ENCODE assay signal across 13 cellular contexts in the genomic region with DNA sequence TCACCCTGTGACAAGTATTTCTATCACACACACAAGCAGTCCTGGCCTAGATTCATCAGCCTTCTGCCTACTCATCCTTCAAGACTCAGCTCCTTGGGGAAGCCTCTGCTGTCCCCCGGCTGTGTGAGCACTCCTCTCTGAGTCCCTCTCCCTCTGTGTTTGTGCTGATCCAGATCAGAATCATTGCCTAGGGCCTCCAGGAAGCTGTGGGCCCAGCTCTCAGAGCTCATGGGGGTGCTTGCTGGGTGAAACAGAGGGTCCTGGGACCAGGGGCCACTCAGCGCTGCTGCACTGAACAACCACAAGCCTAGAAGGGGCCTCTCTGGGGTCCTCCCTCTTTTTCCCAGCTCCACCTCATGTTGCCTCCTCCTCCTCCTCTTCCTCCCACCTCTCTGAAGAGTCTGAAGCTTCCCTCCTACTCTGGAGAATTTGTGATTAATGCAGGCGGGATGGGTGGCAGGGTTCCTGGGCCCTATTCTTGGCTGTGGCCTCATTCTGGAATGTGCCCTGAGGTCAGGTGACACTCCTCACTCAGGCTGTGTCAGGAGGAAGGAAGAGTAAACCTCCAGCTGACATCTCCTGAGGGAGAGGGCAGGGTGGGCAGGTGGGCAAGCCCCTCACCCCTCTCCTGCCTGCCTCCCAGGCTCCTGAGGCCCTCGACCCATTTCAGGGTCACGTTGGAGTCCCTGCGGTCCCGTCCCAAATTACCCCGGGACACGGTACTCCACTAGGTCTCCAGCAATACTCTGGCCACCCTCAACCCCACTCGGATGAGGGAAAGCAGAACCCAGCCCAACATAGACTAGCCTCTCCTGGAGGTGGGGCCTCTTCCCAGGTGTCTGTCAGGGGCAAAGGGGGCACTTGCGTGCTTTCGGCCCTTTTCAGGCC. TPM values are rescaled to one million over a fixed set of nuclear protein-coding genes. Genes with fewer than 3 reads are reported as not detected.
A peak's percentile ranks its signal among the peaks of the same experiment; 100 is the strongest.
DNase-seq lines count a peak whose midpoint lies in the region; ATAC-seq, FAIRE-seq and TF ChIP-seq lines count a peak whose summit lies in the region.
"Had no signal": no experiment of that assay in that cellular context is flagged by ENCODE, and none has a peak within 500 bp of the region (broad histone marks: within the 10 kb centered on the region; RNA-seq: fewer than 3 reads in every experiment).

No MANE protein-coding gene starts in this region.

- TF ChIP-seq CTCF in HFFc6 (IDR thresholded peaks at IDR 0.05), result no peak
- no peak for TF ChIP-seq CTCF in bronchial epithelial cell (IDR thresholded peaks at IDR 0.05; ENCODE audit: insufficient read depth, low read length, severe bottlenecking)
- TF ChIP-seq CTCF in GM20000 (IDR thresholded peaks at IDR 0.05; ENCODE audit: extremely low read depth, missing control alignments), result no peak

- H3K4me3 Mint-ChIP-seq in HFFc6, result peak overlapping the region; percentile 63
- H3K4me3 Mint-ChIP-seq: neural crest cell had no signal

- no peak for ATAC-seq in HG03521 (IDR thresholded peaks at IDR 0.05; ENCODE audit: unreplicated experiment)

- H3K4me3 ChIP-seq in bronchial epithelial cell (ENCODE audit: low read depth, low read length), result no peak overlapping the region

- H3K27me3 Mint-ChIP-seq in HFFc6 (ENCODE audit: insufficient read depth), result peaks cover 3% of the 10 kb centered on the region; the same call in 1 of the 2 replicates

- peak overlapping the region; percentile 88 for H3K27ac Mint-ChIP-seq in HFFc6

- H3K27ac ChIP-seq in substantia nigra (ENCODE audit: low read depth, low read length, poor library complexity, severe bottlenecking), result peak overlapping the region; percentile 58

- H3K4me1 Mint-ChIP-seq in HFFc6 (ENCODE audit: low read depth), result peaks cover 31% of the 10 kb centered on the region

- no peaks in the 10 kb centered on the region for H3K36me3 Mint-ChIP-seq in HFFc6 (ENCODE audit: low read depth)

- no peak for FAIRE-seq in bronchial epithelial cell (lab: Jason Lieb, UNC)

- DNase-seq in HFFc6, result peak; percentile 72
- peak; percentile 38 for DNase-seq in bronchial epithelial cell (ENCODE audit: low read depth)
- DNase-seq in islet precursor cell, result peak; percentile 85
- no peak for DNase-seq in substantia nigra (lab: John Stamatoyannopoulos, UW)
- DNase-seq in GM20000 (ENCODE audit: low spot score), result no peak
- no peak for DNase-seq in superior temporal gyrus (ENCODE audit: extremely low spot score)
- DNase-seq: activated CD4-positive, alpha-beta T cell treated with anti-CD3 and anti-CD28 coated beads for 1 hour; activated gamma-delta T cell treated with Interleukin-2 at 50 U/mL for 16 hours; dermis blood vessel endothelial cell; stimulated activated CD4-positive, alpha-beta T cell treated with anti-CD3 and anti-CD28 coated beads, Interleukin-4, amount 100 ng/mL, for 4 hours had no signal

- H3K27me3 ChIP-seq in bronchial epithelial cell (ENCODE audit: control insufficient read depth, insufficient read depth, low read length), result no peaks in the 10 kb centered on the region

- H3K36me3 ChIP-seq in bronchial epithelial cell (ENCODE audit: control insufficient read depth, insufficient read depth, low read length), result no peaks in the 10 kb centered on the region

- H3K9me3 Mint-ChIP-seq in HFFc6, result no peaks in the 10 kb centered on the region
- H3K9me3 Mint-ChIP-seq: neural crest cell had no signal

RNA-seq across cellular contexts. Expression of a gene that starts 10.1 kb away (rescaled TPM):
- total RNA-seq in HFFc6 (2021; fragmentation: NEBNext Ultra II Directional; extraction: Animal tissue kit (Norgen Biotek cat#: 25700)), result under 1 TPM in 3 of 6 experiments, not detected in 3; 0.05 to 0.07 (median 0.05) TPM
- not detected in 2 replicates for total RNA-seq in bronchial epithelial cell
- total RNA-seq: dermis blood vessel endothelial cell, NCI-H460 had no signal

RNA-seq across cellular contexts. Expression of a gene that starts 20.6 kb away (rescaled TPM):
- 10 to 100 TPM; 76.3 to 94.1 (median 89.1) TPM for total RNA-seq in HFFc6 (2021; fragmentation: NEBNext Ultra II Directional; extraction: Animal tissue kit (Norgen Biotek cat#: 25700))
- 11.6 and 19.7 TPM in 2 replicates for total RNA-seq in bronchial epithelial cell

Comparison
In these comparisons a context has a peak if more than half of its experiments do, and no peak if none do; other contexts are left out.
1. DNase-seq: peak in HFFc6 (single experiment), bronchial epithelial cell (single experiment) and islet precursor cell (single experiment); none in substantia nigra (0 of 49), GM20000 (single experiment) and superior temporal gyrus (single experiment).